ENCODE assay signal across 14 cellular contexts in the genomic region with DNA sequence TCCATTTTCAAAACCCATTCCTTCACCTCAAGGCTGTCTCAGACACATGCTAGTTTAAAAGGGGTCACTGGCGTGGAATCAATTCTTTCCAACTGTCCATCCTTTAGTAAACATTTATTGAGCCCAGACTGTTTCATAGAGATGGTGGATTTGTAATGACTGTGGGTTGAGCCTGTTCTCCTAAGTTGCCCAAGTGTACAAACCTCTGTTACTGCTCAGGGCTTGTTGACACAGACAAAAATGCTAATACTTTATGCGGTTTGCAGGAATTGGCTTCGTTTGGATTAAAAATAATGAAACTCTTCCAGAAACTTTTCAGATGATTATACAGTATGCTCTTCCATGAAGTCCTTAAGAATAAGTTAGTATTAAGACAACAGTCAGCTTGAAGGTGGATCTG.
DNase-seq lines count a peak whose midpoint lies in the region; ATAC-seq and TF ChIP-seq lines count a peak whose summit lies in the region.
"Had no signal": no experiment of that assay in that cellular context is flagged by ENCODE, and none has a peak within 500 bp of the region (broad histone marks: within the 10 kb centered on the region; RNA-seq: fewer than 3 reads in every experiment).

No MANE protein-coding gene starts in this region.

- no peaks in the 10 kb centered on the region for H3K27me3 ChIP-seq in BE2C

- no peaks in the 10 kb centered on the region for H3K4me1 ChIP-seq in BE2C

- TF ChIP-seq CTCF in BE2C (IDR thresholded peaks at IDR 0.05; ENCODE audit: low read depth, low read length) = no peak

- no peaks in the 10 kb centered on the region for H3K9me3 ChIP-seq in BE2C

- ATAC-seq in GM21367 (IDR thresholded peaks at IDR 0.05; ENCODE audit: unreplicated experiment) = no peak
- ATAC-seq: left cardiac atrium had no signal

- DNase-seq in AG08396 (ENCODE audit: low spot score) (peak; percentile 62), GM03348 (ENCODE audit: low spot score) (peak; percentile 68), M059J (ENCODE audit: low read depth) (peak; percentile 18), fibroblast of peridontal ligament (ENCODE audit: extremely low read depth) (peak; percentile 75), amniotic stem cell (lab: John Stamatoyannopoulos, UW) (no peak), BE2C (no peak)
- DNase-seq in activated effector memory CD4-positive, alpha-beta T cell treated with Interleukin-2 at 50 U/mL for 16 hours = no peak
- DNase-seq: activated CD4-positive, CD25-positive, alpha-beta regulatory T cell; activated T-cell treated with anti-CD3 and anti-CD28 coated beads, Interleukin-2, amount 50 U/mL, for 1 hour; C1 segment of cervical spinal cord; left cardiac atrium; NCI-H2171 treated with DMSO at 0.1 percent for 48 hours; stimulated activated naive CD4-positive, alpha-beta T cell had no signal

- no peaks in the 10 kb centered on the region for H3K36me3 ChIP-seq in BE2C

- no peak overlapping the region for H3K4me3 ChIP-seq in BE2C (ENCODE audit: low read depth, low read length)

Comparison
In these comparisons a context has a peak if more than half of its experiments do, and no peak if none do; other contexts are left out.
1. DNase-seq: peak in AG08396 (single experiment), GM03348 (single experiment), M059J (single experiment) and fibroblast of peridontal ligament (single experiment); none in amniotic stem cell (single experiment), BE2C (single experiment) and activated effector memory CD4-positive, alpha-beta T cell treated with Interleukin-2 at 50 U/mL for 16 hours (single experiment).